Comparison of ENCODE assay signal across 1 cellular context in the genomic region with DNA sequence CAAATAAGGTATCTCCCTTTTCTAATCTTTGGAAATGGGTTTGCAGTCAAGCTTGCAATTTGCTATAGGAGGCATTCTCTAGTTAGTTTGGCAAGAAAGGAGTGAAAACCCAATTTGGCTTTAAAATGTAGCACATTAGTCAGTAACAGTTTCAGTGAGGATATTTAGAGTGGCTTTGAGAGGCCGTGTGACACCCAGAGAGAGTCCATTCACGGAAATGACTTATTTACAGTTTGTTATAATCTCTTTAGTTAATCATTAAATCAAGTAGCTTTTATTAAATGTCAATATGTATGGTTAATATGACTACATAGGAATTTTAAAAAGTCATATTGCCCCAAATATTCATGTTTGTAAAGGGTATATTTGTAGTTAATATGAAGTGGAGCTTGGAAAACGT.
TF ChIP-seq lines count a peak whose summit lies in the region.

No MANE protein-coding gene starts in this region.

TF ChIP-seq in GM12878, 131 proteins besides CTCF, POLR2A, EP300 and RAD21:
- TF ChIP-seq STAT1 (conservative IDR thresholded peaks at IDR 0.05), result no peak
- no peak for TF ChIP-seq CREB1 (IDR thresholded peaks at IDR 0.05; ENCODE audit: low read depth)
- no peak for TF ChIP-seq SUZ12 (IDR thresholded peaks at IDR 0.05; ENCODE audit: unreplicated experiment)
- no peak for TF ChIP-seq NBN (IDR thresholded peaks at IDR 0.05)
- TF ChIP-seq MTA2 (IDR thresholded peaks at IDR 0.05; ENCODE audit: low read depth), result peak; percentile 45; the same call in 1 of the 2 replicates
- TF ChIP-seq TAF1 (IDR thresholded peaks at IDR 0.05; ENCODE audit: borderline replicate concordance, low read depth, low read length), result no peak
- TF ChIP-seq SPI1 (IDR thresholded peaks at IDR 0.05; ENCODE audit: borderline replicate concordance, insufficient read depth, low read depth, low read length), result no peak
- TF ChIP-seq, protein P1, sequence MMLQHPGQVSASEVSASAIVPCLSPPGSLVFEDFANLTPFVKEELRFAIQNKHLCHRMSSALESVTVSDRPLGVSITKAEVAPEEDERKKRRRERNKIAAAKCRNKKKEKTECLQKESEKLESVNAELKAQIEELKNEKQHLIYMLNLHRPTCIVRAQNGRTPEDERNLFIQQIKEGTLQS (IDR thresholded peaks at IDR 0.05; ENCODE audit: borderline replicate concordance, extremely low read depth, low read depth, low read length), result no peak
- no peak for TF ChIP-seq BRCA1 (IDR thresholded peaks at IDR 0.05; ENCODE audit: low read depth, low read length)
